25 cellular contexts compared by ENCODE assay signal in genomic region chr9:135551031-135551430, GRCh38. TPM values are rescaled to one million over a fixed set of nuclear protein-coding genes. Genes with fewer than 3 reads are reported as not detected.
"Had no signal": no experiment of that assay in that cellular context is flagged by ENCODE, and none has a peak within 500 bp of the region (broad histone marks: within the 10 kb centered on the region; RNA-seq: fewer than 3 reads in every experiment).

No MANE protein-coding gene starts in this region.

- H3K27me3 Mint-ChIP-seq: activated B cell treated with CpG ODN at 0.5 μM for 24 hours; activated CD4-positive, alpha-beta memory T cell treated with anti-CD3 and anti-CD28 coated beads, Interleukin-2, amount 10 ng/mL, durations not matched to agents 7 days and 5 days; activated CD8-positive, alpha-beta memory T cell treated with anti-CD3 and anti-CD28 coated beads, Interleukin-2, amount 10 ng/mL, durations not matched to agents 7 days and 5 days; activated naive CD8-positive, alpha-beta T cell treated with anti-CD3 and anti-CD28 coated beads, Interleukin-2, amount 10 ng/mL, durations not matched to agents 7 days and 5 days had no signal

- H3K9ac ChIP-seq: neural progenitor cell had no signal

- H3K4me2 ChIP-seq: neural progenitor cell, smooth muscle cell had no signal

- H3K4me3 Mint-ChIP-seq: activated B cell treated with CpG ODN at 0.5 μM for 24 hours; activated CD4-positive, alpha-beta memory T cell treated with anti-CD3 and anti-CD28 coated beads, Interleukin-2, amount 10 ng/mL, durations not matched to agents 7 days and 5 days; activated CD8-positive, alpha-beta memory T cell treated with anti-CD3 and anti-CD28 coated beads, Interleukin-2, amount 10 ng/mL, durations not matched to agents 7 days and 5 days; activated naive CD8-positive, alpha-beta T cell treated with anti-CD3 and anti-CD28 coated beads, Interleukin-2, amount 10 ng/mL, durations not matched to agents 7 days and 5 days; endodermal cell; naive B cell; neural progenitor cell; stimulated activated effector memory CD8-positive, alpha-beta T cell treated with anti-CD3 and anti-CD28 coated beads, Interleukin-12 subunit alpha, Interleukin-12 subunit beta, amount 100 ng/mL, for 72 hours; type B pancreatic cell had no signal

- H3K27ac Mint-ChIP-seq: activated B cell treated with CpG ODN at 0.5 μM for 24 hours; activated CD4-positive, alpha-beta memory T cell treated with anti-CD3 and anti-CD28 coated beads, Interleukin-2, amount 10 ng/mL, durations not matched to agents 7 days and 5 days; activated CD8-positive, alpha-beta memory T cell treated with anti-CD3 and anti-CD28 coated beads, Interleukin-2, amount 10 ng/mL, durations not matched to agents 7 days and 5 days; activated naive CD8-positive, alpha-beta T cell treated with anti-CD3 and anti-CD28 coated beads, Interleukin-2, amount 10 ng/mL, durations not matched to agents 7 days and 5 days; endodermal cell; naive B cell; neural progenitor cell; stimulated activated effector memory CD8-positive, alpha-beta T cell treated with anti-CD3 and anti-CD28 coated beads, Interleukin-12 subunit alpha, Interleukin-12 subunit beta, amount 100 ng/mL, for 72 hours; type B pancreatic cell had no signal

- DNase-seq: activated B cell treated with CpG ODN at 0.5 μM for 24 hours; activated CD4-positive, alpha-beta memory T cell treated with anti-CD3 and anti-CD28 coated beads, Interleukin-2, amount 10 ng/mL, durations not matched to agents 7 days and 5 days; activated CD4-positive, alpha-beta T cell treated with anti-CD3 and anti-CD28 coated beads for 48 hours; activated CD8-positive, alpha-beta memory T cell treated with anti-CD3 and anti-CD28 coated beads, Interleukin-2, amount 10 ng/mL, durations not matched to agents 7 days and 5 days; activated naive CD8-positive, alpha-beta T cell treated with anti-CD3 and anti-CD28 coated beads, Interleukin-2, amount 10 ng/mL, durations not matched to agents 7 days and 5 days; amygdala; body of pancreas; caudate nucleus; endodermal cell; foreskin melanocyte; hypothalamus; naive B cell; psoas muscle; right cardiac atrium; stimulated activated CD4-positive, alpha-beta T cell treated with anti-CD3 and anti-CD28 coated beads, Interleukin-4, amount 100 ng/mL, for 24 hours; stomach; SW 1271; T-helper 2 cell; testis had no signal

- H3K27me3 ChIP-seq: body of pancreas, neural progenitor cell, testis had no signal

- H3K4me3 ChIP-seq: body of pancreas, neural progenitor cell, psoas muscle, smooth muscle cell, stomach, testis had no signal

- H3K36me3 ChIP-seq: neural progenitor cell, stomach had no signal

- H3K9me3 ChIP-seq: body of pancreas, psoas muscle, stomach, testis had no signal

- H3K4me1 Mint-ChIP-seq: activated B cell treated with CpG ODN at 0.5 μM for 24 hours; activated CD4-positive, alpha-beta memory T cell treated with anti-CD3 and anti-CD28 coated beads, Interleukin-2, amount 10 ng/mL, durations not matched to agents 7 days and 5 days; activated CD8-positive, alpha-beta memory T cell treated with anti-CD3 and anti-CD28 coated beads, Interleukin-2, amount 10 ng/mL, durations not matched to agents 7 days and 5 days; activated naive CD8-positive, alpha-beta T cell treated with anti-CD3 and anti-CD28 coated beads, Interleukin-2, amount 10 ng/mL, durations not matched to agents 7 days and 5 days; endodermal cell; stimulated activated effector memory CD8-positive, alpha-beta T cell treated with anti-CD3 and anti-CD28 coated beads, Interleukin-12 subunit alpha, Interleukin-12 subunit beta, amount 100 ng/mL, for 72 hours had no signal

- H2AFZ ChIP-seq: neural progenitor cell had no signal

- H3K9me3 Mint-ChIP-seq: activated B cell treated with CpG ODN at 0.5 μM for 24 hours; activated CD4-positive, alpha-beta memory T cell treated with anti-CD3 and anti-CD28 coated beads, Interleukin-2, amount 10 ng/mL, durations not matched to agents 7 days and 5 days; activated naive CD8-positive, alpha-beta T cell treated with anti-CD3 and anti-CD28 coated beads, Interleukin-2, amount 10 ng/mL, durations not matched to agents 7 days and 5 days; endodermal cell; stimulated activated effector memory CD8-positive, alpha-beta T cell treated with anti-CD3 and anti-CD28 coated beads, Interleukin-12 subunit alpha, Interleukin-12 subunit beta, amount 100 ng/mL, for 72 hours; type B pancreatic cell had no signal

- H3K4me1 ChIP-seq: body of pancreas, neural progenitor cell, psoas muscle, stomach, testis had no signal

- ATAC-seq: activated CD8-positive, alpha-beta memory T cell treated with anti-CD3 and anti-CD28 coated beads, Interleukin-2, amount 10 ng/mL, durations not matched to agents 7 days and 5 days; body of pancreas; psoas muscle; right cardiac atrium; stimulated activated effector memory CD8-positive, alpha-beta T cell treated with anti-CD3 and anti-CD28 coated beads, Interleukin-12 subunit alpha, Interleukin-12 subunit beta, amount 100 ng/mL, for 72 hours had no signal

- H3K36me3 Mint-ChIP-seq: activated CD8-positive, alpha-beta memory T cell treated with anti-CD3 and anti-CD28 coated beads, Interleukin-2, amount 10 ng/mL, durations not matched to agents 7 days and 5 days; activated naive CD8-positive, alpha-beta T cell treated with anti-CD3 and anti-CD28 coated beads, Interleukin-2, amount 10 ng/mL, durations not matched to agents 7 days and 5 days; naive B cell; neural progenitor cell; stimulated activated effector memory CD8-positive, alpha-beta T cell treated with anti-CD3 and anti-CD28 coated beads, Interleukin-12 subunit alpha, Interleukin-12 subunit beta, amount 100 ng/mL, for 72 hours; type B pancreatic cell had no signal

- H3K27ac ChIP-seq: body of pancreas, neural progenitor cell, psoas muscle, stomach, testis had no signal

RNA-seq across cellular contexts. Expression of gene OBP2A, which starts 5.1 kb away (rescaled TPM):
- polyA plus RNA-seq: fibroblast of lung, keratinocyte, psoas muscle, right cardiac atrium, stomach had no signal

RNA-seq across cellular contexts. Expression of gene PAEP, which starts 10.5 kb away (rescaled TPM):
- polyA plus RNA-seq: fibroblast of lung, keratinocyte, psoas muscle, right cardiac atrium, smooth muscle cell, stomach had no signal

RNA-seq across cellular contexts. Expression of gene LCN1, which starts 29.8 kb away (rescaled TPM):
- polyA plus RNA-seq: fibroblast of lung, keratinocyte, psoas muscle, right cardiac atrium, stomach had no signal
